ENCODE assay signal across 9 cellular contexts in genomic region chr20:50267041-50267865, GRCh38.
DNase-seq lines count a peak whose midpoint lies in the region; ATAC-seq and TF ChIP-seq lines count a peak whose summit lies in the region.
"Had no signal": no experiment of that assay in that cellular context is flagged by ENCODE, and none has a peak within 500 bp of the region (broad histone marks: within the 10 kb centered on the region; RNA-seq: fewer than 3 reads in every experiment).

No MANE protein-coding gene starts in this region.

- H3K4me1 Mint-ChIP-seq in activated T-helper 1 cell treated with anti-CD3 and anti-CD28 coated beads, Interleukin-12 subunit alpha, Interleukin-12 subunit beta, Interleukin-2, Interleukin-4 antibody, amounts not matched to agents 30 ng/mL and 10 ng/mL and 1 ng/mL, durations not matched to agents 14 hours and 24 hours and 36 hours (ENCODE audit: low read depth), result peaks cover 23% of the 10 kb centered on the region

- H3K9me3 ChIP-seq in HEK293 (ENCODE audit: control insufficient read depth, insufficient read depth, low read depth, low read length) (no peaks in the 10 kb centered on the region), right cardiac atrium (ENCODE audit: control insufficient read depth, low read length) (no peaks in the 10 kb centered on the region), stomach (no peaks in the 10 kb centered on the region)

- 49% methylated on average over 21 of the region's 21 CpGs for WGBS in right cardiac atrium
- 9 to 47% (median 35%) methylated on average over 20 to 21 of the region's 21 CpGs for WGBS in stomach, 5 donors

- H3K36me3 Mint-ChIP-seq in activated T-helper 1 cell treated with anti-CD3 and anti-CD28 coated beads, Interleukin-12 subunit alpha, Interleukin-12 subunit beta, Interleukin-2, Interleukin-4 antibody, amounts not matched to agents 30 ng/mL and 10 ng/mL and 1 ng/mL, durations not matched to agents 14 hours and 24 hours and 36 hours (ENCODE audit: low read depth), result no peaks in the 10 kb centered on the region

- H3K36me3 ChIP-seq in HEK293 (ENCODE audit: control insufficient read depth in 2 of 2, insufficient read depth in 1 of 2, low read length in 2 of 2), result no peaks in the 10 kb centered on the region
- H3K36me3 ChIP-seq in stomach, result no peaks in the 10 kb centered on the region

- peaks cover 14% of the 10 kb centered on the region for H3K27me3 Mint-ChIP-seq in activated T-helper 1 cell treated with anti-CD3 and anti-CD28 coated beads, Interleukin-12 subunit alpha, Interleukin-12 subunit beta, Interleukin-2, Interleukin-4 antibody, amounts not matched to agents 30 ng/mL and 10 ng/mL and 1 ng/mL, durations not matched to agents 14 hours and 24 hours and 36 hours (ENCODE audit: insufficient read depth)

- H3K4me1 ChIP-seq in HEK293 (ENCODE audit: control insufficient read depth, insufficient read depth, low read length) (no peaks in the 10 kb centered on the region), right cardiac atrium (ENCODE audit: control insufficient read depth, insufficient read depth, low read length) (peaks cover 3% of the 10 kb centered on the region), stomach (peaks cover 16 to 30% (median 23%) of the 10 kb centered on the region in 4 donors)

- H3K4me3 ChIP-seq in HEK293 (ENCODE audit: low read depth, low read length) (no peak overlapping the region), right cardiac atrium (ENCODE audit: low read length) (no peak overlapping the region), stomach (no peak overlapping the region)

- CTCF ChIA-PET in HEK293 (lab: Yijun Ruan, JAX), result interaction anchor here (0.9 kb wide), 1 partner anchor 37 kb away, joined by 3 read pairs; no protein-coding TSS in a partner anchor

- TF ChIP-seq CTCF in HEK293 (tag by site-specific recombination; IDR thresholded peaks at IDR 0.05), result no peak
- TF ChIP-seq CTCF in stomach (IDR thresholded peaks at IDR 0.05), result peak in 1 of 7 experiments; percentile 23

- no peak for TF ChIP-seq POLR2A in stomach (IDR thresholded peaks at IDR 0.05)

- intact Hi-C loops in activated T-helper 1 cell treated with anti-CD3 and anti-CD28 coated beads, Interleukin-12 subunit alpha, Interleukin-12 subunit beta, Interleukin-2, Interleukin-4 antibody, amounts not matched to agents 30 ng/mL and 10 ng/mL and 1 ng/mL, durations not matched to agents 14 hours and 24 hours and 36 hours (cut with micrococcal nuclease), result no loop called here
- intact Hi-C loops in right cardiac atrium (cut with DNase I), result no loop called here
- intact Hi-C loops in stomach (cut with DNase I; ENCODE audit: low total_unique reads), result no loop called here

- ATAC-seq in right cardiac atrium, result peak; percentile 27 to 64
- ATAC-seq in HG02610 (IDR thresholded peaks at IDR 0.05; ENCODE audit: unreplicated experiment), result no peak
- no peak for ATAC-seq in HG03460 (IDR thresholded peaks at IDR 0.05; ENCODE audit: unreplicated experiment)
- no peak for ATAC-seq in HG02885 (IDR thresholded peaks at IDR 0.05; ENCODE audit: poor library complexity, unreplicated experiment)
- ATAC-seq in HG03442 (IDR thresholded peaks at IDR 0.05; ENCODE audit: unreplicated experiment), result no peak
- ATAC-seq: SK-N-SH treated with all-trans-retinoic acid at 6 μM for 48 hours had no signal

- POLR2A ChIA-PET in HEK293 (lab: Yijun Ruan, JAX), result no interaction called here

- H3K27ac ChIP-seq in HEK293 (ENCODE audit: extremely low read depth, low read depth, low read length), result no peak overlapping the region
- peak overlapping the region; percentile 54 for H3K27ac ChIP-seq in right cardiac atrium (ENCODE audit: low read length)
- H3K27ac ChIP-seq in stomach, result peak overlapping the region; percentile 65 to 77 (median 73)

- TF ChIP-seq EP300 in stomach (IDR thresholded peaks at IDR 0.05), result no peak

- no peak overlapping the region for H3K4me3 Mint-ChIP-seq in activated T-helper 1 cell treated with anti-CD3 and anti-CD28 coated beads, Interleukin-12 subunit alpha, Interleukin-12 subunit beta, Interleukin-2, Interleukin-4 antibody, amounts not matched to agents 30 ng/mL and 10 ng/mL and 1 ng/mL, durations not matched to agents 14 hours and 24 hours and 36 hours

- H3K27me3 ChIP-seq in right cardiac atrium (ENCODE audit: control insufficient read depth, insufficient read depth) (no peaks in the 10 kb centered on the region), stomach (no peaks in the 10 kb centered on the region)

- peak overlapping the region; percentile 52 for H3K27ac Mint-ChIP-seq in activated T-helper 1 cell treated with anti-CD3 and anti-CD28 coated beads, Interleukin-12 subunit alpha, Interleukin-12 subunit beta, Interleukin-2, Interleukin-4 antibody, amounts not matched to agents 30 ng/mL and 10 ng/mL and 1 ng/mL, durations not matched to agents 14 hours and 24 hours and 36 hours

- H3K9me3 Mint-ChIP-seq in activated T-helper 1 cell treated with anti-CD3 and anti-CD28 coated beads, Interleukin-12 subunit alpha, Interleukin-12 subunit beta, Interleukin-2, Interleukin-4 antibody, amounts not matched to agents 30 ng/mL and 10 ng/mL and 1 ng/mL, durations not matched to agents 14 hours and 24 hours and 36 hours, result no peaks in the 10 kb centered on the region

- DNase-seq in activated T-helper 1 cell treated with anti-CD3 and anti-CD28 coated beads, Interleukin-12 subunit alpha, Interleukin-12 subunit beta, Interleukin-2, Interleukin-4 antibody, amounts not matched to agents 30 ng/mL and 10 ng/mL and 1 ng/mL, durations not matched to agents 14 hours and 24 hours and 36 hours (ENCODE audit: low spot score), result no peak
- peak; percentile 70 to 86 (median 80) for DNase-seq in right cardiac atrium
- peak; percentile 91 for DNase-seq in stomach

TF ChIP-seq in HEK293, 187 proteins besides CTCF, POLR2A, EP300 and RAD21 (continues in another document):
- TF ChIP-seq ZNF677 (tag by site-specific recombination; IDR thresholded peaks at IDR 0.05) (no peak), REST (tag by site-specific recombination; IDR thresholded peaks at IDR 0.05) (peak; percentile 63), ZNF473 (tag by site-specific recombination; IDR thresholded peaks at IDR 0.05) (no peak), TCF7L2 (IDR thresholded peaks at IDR 0.05; ENCODE audit: borderline replicate concordance, low read depth, low read length) (no peak), ZNF48 (tag by site-specific recombination; IDR thresholded peaks at IDR 0.05) (no peak), ZNF114 (tag by site-specific recombination; IDR thresholded peaks at IDR 0.05) (no peak), ZNF248 (tag by site-specific recombination; IDR thresholded peaks at IDR 0.05) (no peak), ZNF280D (tag by site-specific recombination; IDR thresholded peaks at IDR 0.05) (no peak), ZNF654 (tag by site-specific recombination; IDR thresholded peaks at IDR 0.05; ENCODE audit: low read depth) (no peak)

Comparison
In these comparisons a context has a peak if more than half of its experiments do, and no peak if none do; other contexts are left out.
1. ATAC-seq: peak in right cardiac atrium (2 of 2); none in HG02610 (single experiment), HG03460 (single experiment), HG02885 (single experiment) and HG03442 (single experiment).